In the genomic region with DNA sequence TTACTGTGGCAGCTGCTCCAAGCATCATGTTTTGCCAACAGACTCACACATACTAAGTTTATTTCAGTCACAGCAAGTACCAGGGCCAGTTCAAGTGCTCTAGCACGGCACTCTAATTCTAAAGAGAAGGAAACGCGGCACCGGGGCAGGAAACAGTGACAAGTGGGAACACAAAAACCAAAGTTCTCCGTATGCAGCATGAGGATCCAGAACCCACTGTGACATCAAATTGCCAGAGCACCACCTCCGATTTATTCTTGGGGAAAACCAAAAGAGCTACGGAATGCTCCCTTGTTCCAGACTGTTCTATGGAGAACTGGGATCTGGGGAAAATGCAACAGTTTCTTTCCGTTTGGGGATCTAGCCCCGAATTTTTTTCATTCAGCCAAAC, we compare ENCODE assay signal across 8 cellular contexts. TPM values are rescaled to one million over a fixed set of nuclear protein-coding genes. Genes with fewer than 3 reads are reported as not detected.
DNase-seq lines count a peak whose midpoint lies in the region; ATAC-seq and TF ChIP-seq lines count a peak whose summit lies in the region.

No MANE protein-coding gene starts in this region.

- peak; percentile 10 for ATAC-seq in GM21737 (IDR thresholded peaks at IDR 0.05; ENCODE audit: unreplicated experiment)
- ATAC-seq in left colon: peak; percentile 2
- ATAC-seq in thoracic aorta (ENCODE audit: insufficient number of reproducible peaks, low FRiP score, low read depth): peak; percentile 8

- peak overlapping the region; percentile 79 for H3K4me3 ChIP-seq in GM12875 (ENCODE audit: low read depth, low read length)
- peak overlapping the region; percentile 47 for H3K4me3 ChIP-seq in astrocyte of the spinal cord (ENCODE audit: low read depth, low read length)
- H3K4me3 ChIP-seq in thoracic aorta: peak overlapping the region; percentile 84

- in situ Hi-C loops in astrocyte of the spinal cord (cut with HindIII; ENCODE audit: low sequenced_read_pairs): no loop called here

- intact Hi-C loops in left colon (cut with DNase I, micrococcal nuclease): no loop called here

- TF ChIP-seq CTCF in GM12875 (IDR thresholded peaks at IDR 0.05; ENCODE audit: borderline replicate concordance, insufficient read depth, low read depth, low read length) (no peak), astrocyte of the spinal cord (IDR thresholded peaks at IDR 0.05; ENCODE audit: low read depth, low read length) (no peak), thoracic aorta (IDR thresholded peaks at IDR 0.05) (no peak)

- H3K9me3 ChIP-seq in thoracic aorta: no peaks in the 10 kb centered on the region

- H3K27me3 ChIP-seq in thoracic aorta (replicated peaks; ENCODE audit: insufficient read depth): no peaks in the 10 kb centered on the region

- H3K27ac ChIP-seq in thoracic aorta: peak overlapping the region; percentile 25 to 80

- DNase-seq in Kasumi-1 (lab: John Stamatoyannopoulos, UW) (peak; percentile 74 to 86), astrocyte of the spinal cord (ENCODE audit: low read depth, low spot score) (no peak), left colon (peak in 1 of 2 donors; percentile 33), thoracic aorta (ENCODE audit: low spot score) (no peak), NCI-H2171 (lab: John Stamatoyannopoulos, UW) (no peak), medulla oblongata (ENCODE audit: extremely low spot score) (no peak)

- H3K36me3 ChIP-seq in thoracic aorta: no peaks in the 10 kb centered on the region

- peaks cover 4 to 21% of the 10 kb centered on the region in 2 donors for H3K4me1 ChIP-seq in thoracic aorta (ENCODE audit: control insufficient read depth in 1 of 2, low read depth in 2 of 2)

RNA-seq across cellular contexts. Expression of a gene that starts 0.4 kb away (rescaled TPM):
- total RNA-seq in left colon (10 to 100 TPM; 21.8 to 22.0 TPM), thoracic aorta (10 to 100 TPM in 1 of 2 donors, 1 to 10 TPM in 1; 6.2 to 11.2 TPM)

Comparison
In these comparisons a context has a peak if more than half of its experiments do, and no peak if none do; other contexts are left out.
1. DNase-seq: peak in Kasumi-1 (2 of 2); none in astrocyte of the spinal cord (single experiment), thoracic aorta (single experiment), NCI-H2171 (single experiment) and medulla oblongata (single experiment).
2. Peak in every context shown above with its lines, with median percentiles within 50 percentile points of each other: H3K4me3 ChIP-seq and ATAC-seq.